12 cellular contexts compared by ENCODE assay signal in genomic region chr1:86382878-86383277, GRCh38. TPM values are rescaled to one million over a fixed set of nuclear protein-coding genes. Genes with fewer than 3 reads are reported as not detected.
DNase-seq lines count a peak whose midpoint lies in the region; ATAC-seq and TF ChIP-seq lines count a peak whose summit lies in the region.
"Had no signal": no experiment of that assay in that cellular context is flagged by ENCODE, and none has a peak within 500 bp of the region (broad histone marks: within the 10 kb centered on the region; RNA-seq: fewer than 3 reads in every experiment).

No MANE protein-coding gene starts in this region.

- intact Hi-C loops in CD4-positive, alpha-beta T cell (cut with DNase I, micrococcal nuclease) = loop anchor here in 1 of 2 experiments (10.0 kb wide), 1 partner anchor 322 kb away; the partner anchor contains the start of gene SH3GLB1

- H3K9me3 ChIP-seq in CD4-positive, alpha-beta T cell (ENCODE audit: control insufficient read depth, low read length) = no peaks in the 10 kb centered on the region

- POLR2A ChIA-PET in CD4-positive, alpha-beta T cell (lab: Charles Lee) = interaction anchor here (1.1 to 2.0 kb wide), 2 partner anchors 13 to 123 kb away, joined by 3 to 10 read pairs; partner anchors contain the start of gene ODF2L

- no peaks in the 10 kb centered on the region for H3K9me3 Mint-ChIP-seq in CD4-positive, alpha-beta T cell

- H3K4me3 Mint-ChIP-seq in CD4-positive, alpha-beta T cell = peak overlapping the region; percentile 59
- H3K4me3 Mint-ChIP-seq: activated naive CD8-positive, alpha-beta T cell had no signal

- no peak for DNase-seq in CD4-positive, alpha-beta T cell
- DNase-seq in fibroblast of mammary gland (ENCODE audit: low read depth) (peak; percentile 19), NCI-H526 treated with DMSO at 0.1 percent for 48 hours (lab: John Stamatoyannopoulos, UW) (no peak), NCI-H1105 (lab: John Stamatoyannopoulos, UW) (no peak), DMS 273 (lab: John Stamatoyannopoulos, UW; ENCODE audit: unreplicated experiment) (no peak)
- DNase-seq in stimulated activated CD4-positive, alpha-beta T cell treated with anti-CD3 and anti-CD28 coated beads, Interleukin-4, amount 100 ng/mL, for 1 hour = no peak
- DNase-seq: NCI-H1436 treated with DMSO at 0.1 percent for 48 hours had no signal

- H3K36me3 Mint-ChIP-seq in CD4-positive, alpha-beta T cell (ENCODE audit: low read depth) = peaks cover 29% of the 10 kb centered on the region

- TF ChIP-seq CTCF in CD4-positive, alpha-beta T cell (IDR thresholded peaks at IDR 0.05) = no peak
- TF ChIP-seq CTCF in fibroblast of mammary gland (conservative IDR thresholded peaks at IDR 0.05; ENCODE audit: control insufficient read depth, insufficient read depth, low read depth, low read length) = no peak

- H3K27ac ChIP-seq in CD4-positive, alpha-beta T cell (ENCODE audit: low read depth, low read length) = no peak overlapping the region
- H3K27ac ChIP-seq: hepatocyte had no signal

- CTCF ChIA-PET in CD4-positive, alpha-beta T cell (lab: Charles Lee) = no interaction called here

- no peak for ATAC-seq in CD4-positive, alpha-beta T cell (ENCODE audit: poor library complexity)
- peak; percentile 65 for ATAC-seq in GM18909 (IDR thresholded peaks at IDR 0.05; ENCODE audit: poor library complexity, unreplicated experiment)
- peak; percentile 65 for ATAC-seq in HG03432 (IDR thresholded peaks at IDR 0.05; ENCODE audit: unreplicated experiment)
- ATAC-seq: HCT116 had no signal

- H3K27me3 Mint-ChIP-seq in CD4-positive, alpha-beta T cell = no peaks in the 10 kb centered on the region
- H3K27me3 Mint-ChIP-seq: activated naive CD8-positive, alpha-beta T cell had no signal

- H3K4me1 Mint-ChIP-seq in CD4-positive, alpha-beta T cell (ENCODE audit: low read depth) = peaks cover 38% of the 10 kb centered on the region

- no peak overlapping the region for H3K4me3 ChIP-seq in fibroblast of mammary gland (ENCODE audit: control insufficient read depth, low read depth, low read length)
- H3K4me3 ChIP-seq: hepatocyte had no signal

- no peaks in the 10 kb centered on the region for H3K27me3 ChIP-seq in CD4-positive, alpha-beta T cell (ENCODE audit: control insufficient read depth, insufficient read depth, low read length)
- H3K27me3 ChIP-seq: hepatocyte had no signal

- peak overlapping the region; percentile 44 for H3K27ac Mint-ChIP-seq in CD4-positive, alpha-beta T cell
- H3K27ac Mint-ChIP-seq: activated naive CD8-positive, alpha-beta T cell had no signal

RNA-seq across cellular contexts. Expression of gene ODF2L, which starts 13.2 kb away (rescaled TPM):
- 10 to 100 TPM; 68.1 to 71.2 TPM for total RNA-seq in CD4-positive, alpha-beta T cell

RNA-seq across cellular contexts. Expression of gene CLCA2, which starts 41.1 kb away (rescaled TPM):
- total RNA-seq in CD4-positive, alpha-beta T cell = not detected
- total RNA-seq: hepatocyte had no signal
